ENCODE assay signal across 1 cellular context in the genomic region with DNA sequence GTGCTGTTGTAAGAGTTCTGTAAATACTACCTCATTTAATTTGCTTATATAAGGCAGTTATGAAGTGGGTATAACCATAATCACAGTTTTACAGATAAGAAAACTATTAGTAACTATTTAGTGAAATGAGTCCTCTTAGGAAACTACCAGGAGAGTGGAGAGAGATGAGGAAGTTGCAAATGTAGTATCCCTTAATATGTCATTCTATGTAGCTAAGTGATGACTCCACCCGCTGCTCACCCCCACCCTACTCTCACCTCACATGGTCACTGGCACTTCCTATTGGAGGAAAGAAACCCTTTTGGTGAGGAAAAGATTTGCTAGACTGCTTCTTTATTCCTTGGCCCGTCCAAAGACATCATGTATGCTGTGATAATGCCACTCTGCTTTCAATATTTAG.
TF ChIP-seq lines count a peak whose summit lies in the region.

No MANE protein-coding gene starts in this region.

TF ChIP-seq in GM12878, 131 proteins besides CTCF, POLR2A, EP300 and RAD21 (continued from another document):
- TF ChIP-seq, protein P1, sequence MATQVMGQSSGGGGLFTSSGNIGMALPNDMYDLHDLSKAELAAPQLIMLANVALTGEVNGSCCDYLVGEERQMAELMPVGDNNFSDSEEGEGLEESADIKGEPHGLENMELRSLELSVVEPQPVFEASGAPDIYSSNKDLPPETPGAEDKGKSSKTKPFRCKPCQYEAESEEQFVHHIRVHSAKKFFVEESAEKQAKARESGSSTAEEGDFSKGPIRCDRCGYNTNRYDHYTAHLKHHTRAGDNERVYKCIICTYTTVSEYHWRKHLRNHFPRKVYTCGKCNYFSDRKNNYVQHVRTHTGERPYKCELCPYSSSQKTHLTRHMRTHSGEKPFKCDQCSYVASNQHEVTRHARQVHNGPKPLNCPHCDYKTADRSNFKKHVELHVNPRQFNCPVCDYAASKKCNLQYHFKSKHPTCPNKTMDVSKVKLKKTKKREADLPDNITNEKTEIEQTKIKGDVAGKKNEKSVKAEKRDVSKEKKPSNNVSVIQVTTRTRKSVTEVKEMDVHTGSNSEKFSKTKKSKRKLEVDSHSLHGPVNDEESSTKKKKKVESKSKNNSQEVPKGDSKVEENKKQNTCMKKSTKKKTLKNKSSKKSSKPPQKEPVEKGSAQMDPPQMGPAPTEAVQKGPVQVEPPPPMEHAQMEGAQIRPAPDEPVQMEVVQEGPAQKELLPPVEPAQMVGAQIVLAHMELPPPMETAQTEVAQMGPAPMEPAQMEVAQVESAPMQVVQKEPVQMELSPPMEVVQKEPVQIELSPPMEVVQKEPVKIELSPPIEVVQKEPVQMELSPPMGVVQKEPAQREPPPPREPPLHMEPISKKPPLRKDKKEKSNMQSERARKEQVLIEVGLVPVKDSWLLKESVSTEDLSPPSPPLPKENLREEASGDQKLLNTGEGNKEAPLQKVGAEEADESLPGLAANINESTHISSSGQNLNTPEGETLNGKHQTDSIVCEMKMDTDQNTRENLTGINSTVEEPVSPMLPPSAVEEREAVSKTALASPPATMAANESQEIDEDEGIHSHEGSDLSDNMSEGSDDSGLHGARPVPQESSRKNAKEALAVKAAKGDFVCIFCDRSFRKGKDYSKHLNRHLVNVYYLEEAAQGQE (IDR thresholded peaks at IDR 0.05; ENCODE audit: low read depth, low read length): no peak
- TF ChIP-seq BCL11A (IDR thresholded peaks at IDR 0.05; ENCODE audit: low read depth, low read length): no peak
- no peak for TF ChIP-seq KDM1A (IDR thresholded peaks at IDR 0.05; ENCODE audit: borderline replicate concordance)
- TF ChIP-seq, protein P2, sequence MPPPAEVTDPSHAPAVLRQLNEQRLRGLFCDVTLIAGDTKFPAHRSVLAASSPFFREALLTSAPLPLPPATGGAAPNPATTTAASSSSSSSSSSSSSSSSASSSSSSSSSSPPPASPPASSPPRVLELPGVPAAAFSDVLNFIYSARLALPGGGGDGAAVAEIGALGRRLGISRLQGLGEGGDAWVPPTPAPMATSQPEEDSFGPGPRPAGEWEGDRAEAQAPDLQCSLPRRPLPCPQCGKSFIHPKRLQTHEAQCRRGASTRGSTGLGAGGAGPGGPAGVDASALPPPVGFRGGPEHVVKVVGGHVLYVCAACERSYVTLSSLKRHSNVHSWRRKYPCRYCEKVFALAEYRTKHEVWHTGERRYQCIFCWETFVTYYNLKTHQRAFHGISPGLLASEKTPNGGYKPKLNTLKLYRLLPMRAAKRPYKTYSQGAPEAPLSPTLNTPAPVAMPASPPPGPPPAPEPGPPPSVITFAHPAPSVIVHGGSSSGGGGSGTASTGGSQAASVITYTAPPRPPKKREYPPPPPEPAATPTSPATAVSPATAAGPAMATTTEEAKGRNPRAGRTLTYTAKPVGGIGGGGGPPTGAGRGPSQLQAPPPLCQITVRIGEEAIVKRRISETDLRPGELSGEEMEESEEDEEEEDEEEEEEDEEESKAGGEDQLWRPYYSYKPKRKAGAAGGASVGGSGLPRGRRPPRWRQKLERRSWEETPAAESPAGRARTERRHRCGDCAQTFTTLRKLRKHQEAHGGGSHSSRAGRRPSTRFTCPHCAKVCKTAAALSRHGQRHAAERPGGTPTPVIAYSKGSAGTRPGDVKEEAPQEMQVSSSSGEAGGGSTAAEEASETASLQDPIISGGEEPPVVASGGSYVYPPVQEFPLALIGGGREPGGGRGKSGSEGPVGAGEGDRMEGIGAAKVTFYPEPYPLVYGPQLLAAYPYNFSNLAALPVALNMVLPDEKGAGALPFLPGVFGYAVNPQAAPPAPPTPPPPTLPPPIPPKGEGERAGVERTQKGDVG (CRISPR knock-in tag; IDR thresholded peaks at IDR 0.05): no peak
- TF ChIP-seq EGR1 (IDR thresholded peaks at IDR 0.05; ENCODE audit: borderline replicate concordance in 1 of 2, low read depth in 2 of 2, low read length in 2 of 2): no peak
- TF ChIP-seq SUPT20H (IDR thresholded peaks at IDR 0.05; ENCODE audit: borderline replicate concordance, control insufficient read depth, low read depth, low read length): no peak
- TF ChIP-seq CHD1 (IDR thresholded peaks at IDR 0.05; ENCODE audit: low read depth, low read length): no peak
- no peak for TF ChIP-seq RFX5 (IDR thresholded peaks at IDR 0.05; ENCODE audit: low read depth, low read length)
